ENCODE assay signal across 1 cellular context in the genomic region with DNA sequence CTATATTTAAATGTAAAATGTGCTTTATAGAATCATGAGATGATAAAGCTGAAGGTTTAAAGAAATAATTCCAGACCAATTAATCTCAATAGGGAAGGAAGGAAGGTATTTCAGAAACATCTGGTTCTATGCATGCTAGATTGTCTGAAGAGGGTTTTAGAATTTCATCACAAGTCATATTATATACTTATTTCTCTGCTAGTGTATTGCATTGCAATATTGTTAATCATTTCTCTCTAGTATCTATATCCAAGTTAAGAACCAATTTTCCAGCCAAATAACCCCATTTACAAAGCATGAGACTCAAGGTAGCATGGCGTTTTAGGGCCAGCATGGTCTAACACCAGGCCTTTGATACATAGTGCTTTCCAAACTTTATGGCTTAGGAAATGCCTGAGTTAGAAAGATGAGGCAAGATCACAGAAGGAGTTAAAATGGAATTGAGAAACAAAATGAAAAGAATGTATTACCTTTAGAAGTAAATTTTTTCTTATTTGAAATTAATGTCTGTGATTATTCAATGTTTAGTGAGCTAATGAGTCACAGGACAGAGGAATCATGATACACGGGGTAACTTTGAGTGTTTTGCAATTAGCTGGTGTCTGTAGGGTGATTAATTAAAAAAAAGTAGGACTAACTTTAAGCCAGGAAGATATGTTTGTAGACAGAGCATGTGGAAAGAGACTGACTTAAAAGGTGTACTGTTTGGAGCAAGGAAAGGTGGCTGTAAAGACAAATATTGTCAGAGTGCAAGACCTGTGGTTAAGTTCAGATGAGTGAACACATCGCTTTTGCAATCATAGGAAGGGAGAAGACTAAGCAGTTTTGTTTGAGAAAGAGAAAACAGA.
TF ChIP-seq lines count a peak whose summit lies in the region.

No MANE protein-coding gene starts in this region.

TF ChIP-seq in HepG2, 621 proteins besides CTCF, POLR2A, EP300 and RAD21 (continued from another document and continues in another):
- TF ChIP-seq, protein P1, sequence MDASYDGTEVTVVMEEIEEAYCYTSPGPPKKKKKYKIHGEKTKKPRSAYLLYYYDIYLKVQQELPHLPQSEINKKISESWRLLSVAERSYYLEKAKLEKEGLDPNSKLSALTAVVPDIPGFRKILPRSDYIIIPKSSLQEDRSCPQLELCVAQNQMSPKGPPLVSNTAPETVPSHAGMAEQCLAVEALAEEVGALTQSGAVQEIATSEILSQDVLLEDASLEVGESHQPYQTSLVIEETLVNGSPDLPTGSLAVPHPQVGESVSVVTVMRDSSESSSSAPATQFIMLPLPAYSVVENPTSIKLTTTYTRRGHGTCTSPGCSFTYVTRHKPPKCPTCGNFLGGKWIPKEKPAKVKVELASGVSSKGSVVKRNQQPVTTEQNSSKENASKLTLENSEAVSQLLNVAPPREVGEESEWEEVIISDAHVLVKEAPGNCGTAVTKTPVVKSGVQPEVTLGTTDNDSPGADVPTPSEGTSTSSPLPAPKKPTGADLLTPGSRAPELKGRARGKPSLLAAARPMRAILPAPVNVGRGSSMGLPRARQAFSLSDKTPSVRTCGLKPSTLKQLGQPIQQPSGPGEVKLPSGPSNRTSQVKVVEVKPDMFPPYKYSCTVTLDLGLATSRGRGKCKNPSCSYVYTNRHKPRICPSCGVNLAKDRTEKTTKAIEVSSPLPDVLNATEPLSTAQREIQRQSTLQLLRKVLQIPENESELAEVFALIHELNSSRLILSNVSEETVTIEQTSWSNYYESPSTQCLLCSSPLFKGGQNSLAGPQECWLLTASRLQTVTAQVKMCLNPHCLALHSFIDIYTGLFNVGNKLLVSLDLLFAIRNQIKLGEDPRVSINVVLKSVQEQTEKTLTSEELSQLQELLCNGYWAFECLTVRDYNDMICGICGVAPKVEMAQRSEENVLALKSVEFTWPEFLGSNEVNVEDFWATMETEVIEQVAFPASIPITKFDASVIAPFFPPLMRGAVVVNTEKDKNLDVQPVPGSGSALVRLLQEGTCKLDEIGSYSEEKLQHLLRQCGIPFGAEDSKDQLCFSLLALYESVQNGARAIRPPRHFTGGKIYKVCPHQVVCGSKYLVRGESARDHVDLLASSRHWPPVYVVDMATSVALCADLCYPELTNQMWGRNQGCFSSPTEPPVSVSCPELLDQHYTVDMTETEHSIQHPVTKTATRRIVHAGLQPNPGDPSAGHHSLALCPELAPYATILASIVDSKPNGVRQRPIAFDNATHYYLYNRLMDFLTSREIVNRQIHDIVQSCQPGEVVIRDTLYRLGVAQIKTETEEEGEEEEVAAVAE (CRISPR knock-in tag; IDR thresholded peaks at IDR 0.05; ENCODE audit: borderline replicate concordance), result peak; percentile 80
- TF ChIP-seq ZNF24 (IDR thresholded peaks at IDR 0.05), result peak; percentile 8; the same call in 1 of the 2 replicates
- TF ChIP-seq NAIF1 (CRISPR knock-in tag; IDR thresholded peaks at IDR 0.05; ENCODE audit: borderline replicate concordance), result peak; percentile 41; the same call in 1 of the 2 replicates
- TF ChIP-seq NFIB (CRISPR knock-in tag; IDR thresholded peaks at IDR 0.05; ENCODE audit: borderline replicate concordance), result no peak
- TF ChIP-seq ZBTB42 (CRISPR knock-in tag; IDR thresholded peaks at IDR 0.05), result no peak
- TF ChIP-seq TCF7 (IDR thresholded peaks at IDR 0.05; ENCODE audit: low read depth), result peak; percentile 89
- 0 out of 2 replicates have a peak, but pooled peaks have one; percentile 58 for TF ChIP-seq KDM4B (CRISPR knock-in tag; IDR thresholded peaks at IDR 0.05)
- peak; percentile 66; the same call in 1 of the 2 replicates for TF ChIP-seq ZNF124 (CRISPR knock-in tag; IDR thresholded peaks at IDR 0.05)
- TF ChIP-seq, protein P2, sequence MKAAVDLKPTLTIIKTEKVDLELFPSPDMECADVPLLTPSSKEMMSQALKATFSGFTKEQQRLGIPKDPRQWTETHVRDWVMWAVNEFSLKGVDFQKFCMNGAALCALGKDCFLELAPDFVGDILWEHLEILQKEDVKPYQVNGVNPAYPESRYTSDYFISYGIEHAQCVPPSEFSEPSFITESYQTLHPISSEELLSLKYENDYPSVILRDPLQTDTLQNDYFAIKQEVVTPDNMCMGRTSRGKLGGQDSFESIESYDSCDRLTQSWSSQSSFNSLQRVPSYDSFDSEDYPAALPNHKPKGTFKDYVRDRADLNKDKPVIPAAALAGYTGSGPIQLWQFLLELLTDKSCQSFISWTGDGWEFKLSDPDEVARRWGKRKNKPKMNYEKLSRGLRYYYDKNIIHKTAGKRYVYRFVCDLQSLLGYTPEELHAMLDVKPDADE (CRISPR knock-in tag; IDR thresholded peaks at IDR 0.05), result no peak
- TF ChIP-seq TEAD3 (CRISPR knock-in tag; optimal IDR thresholded peaks at IDR 0.05; ENCODE audit: borderline replicate concordance), result peak; percentile 56
- no peak for TF ChIP-seq NFE2 (CRISPR knock-in tag; IDR thresholded peaks at IDR 0.05)
- TF ChIP-seq, protein P3, sequence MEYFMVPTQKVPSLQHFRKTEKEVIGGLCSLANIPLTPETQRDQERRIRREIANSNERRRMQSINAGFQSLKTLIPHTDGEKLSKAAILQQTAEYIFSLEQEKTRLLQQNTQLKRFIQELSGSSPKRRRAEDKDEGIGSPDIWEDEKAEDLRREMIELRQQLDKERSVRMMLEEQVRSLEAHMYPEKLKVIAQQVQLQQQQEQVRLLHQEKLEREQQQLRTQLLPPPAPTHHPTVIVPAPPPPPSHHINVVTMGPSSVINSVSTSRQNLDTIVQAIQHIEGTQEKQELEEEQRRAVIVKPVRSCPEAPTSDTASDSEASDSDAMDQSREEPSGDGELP (IDR thresholded peaks at IDR 0.05; ENCODE audit: borderline replicate concordance, low read depth), result peak; percentile 38; the same call in 1 of the 2 replicates
- peak; percentile 36; the same call in 1 of the 2 replicates for TF ChIP-seq ZMAT3 (CRISPR knock-in tag; conservative IDR thresholded peaks at IDR 0.05)
- TF ChIP-seq, protein P4, sequence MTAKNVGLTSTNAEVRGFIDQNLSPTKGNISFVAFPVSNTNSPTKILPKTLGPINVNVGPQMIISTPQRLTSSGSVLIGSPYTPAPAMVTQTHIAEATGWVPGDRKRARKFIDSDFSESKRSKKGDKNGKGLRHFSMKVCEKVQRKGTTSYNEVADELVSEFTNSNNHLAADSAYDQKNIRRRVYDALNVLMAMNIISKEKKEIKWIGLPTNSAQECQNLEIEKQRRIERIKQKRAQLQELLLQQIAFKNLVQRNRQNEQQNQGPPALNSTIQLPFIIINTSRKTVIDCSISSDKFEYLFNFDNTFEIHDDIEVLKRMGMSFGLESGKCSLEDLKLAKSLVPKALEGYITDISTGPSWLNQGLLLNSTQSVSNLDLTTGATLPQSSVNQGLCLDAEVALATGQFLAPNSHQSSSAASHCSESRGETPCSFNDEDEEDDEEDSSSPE (CRISPR knock-in tag; IDR thresholded peaks at IDR 0.05), result 0 out of 2 replicates have a peak, but pooled peaks have one; percentile 36
- peak; percentile 97 for TF ChIP-seq FOXA3 (CRISPR knock-in tag; IDR thresholded peaks at IDR 0.05)
- TF ChIP-seq, protein P5, sequence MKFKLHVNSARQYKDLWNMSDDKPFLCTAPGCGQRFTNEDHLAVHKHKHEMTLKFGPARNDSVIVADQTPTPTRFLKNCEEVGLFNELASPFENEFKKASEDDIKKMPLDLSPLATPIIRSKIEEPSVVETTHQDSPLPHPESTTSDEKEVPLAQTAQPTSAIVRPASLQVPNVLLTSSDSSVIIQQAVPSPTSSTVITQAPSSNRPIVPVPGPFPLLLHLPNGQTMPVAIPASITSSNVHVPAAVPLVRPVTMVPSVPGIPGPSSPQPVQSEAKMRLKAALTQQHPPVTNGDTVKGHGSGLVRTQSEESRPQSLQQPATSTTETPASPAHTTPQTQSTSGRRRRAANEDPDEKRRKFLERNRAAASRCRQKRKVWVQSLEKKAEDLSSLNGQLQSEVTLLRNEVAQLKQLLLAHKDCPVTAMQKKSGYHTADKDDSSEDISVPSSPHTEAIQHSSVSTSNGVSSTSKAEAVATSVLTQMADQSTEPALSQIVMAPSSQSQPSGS (CRISPR knock-in tag; IDR thresholded peaks at IDR 0.05), result peak; percentile 87
- TF ChIP-seq THYN1 (CRISPR knock-in tag; IDR thresholded peaks at IDR 0.05; ENCODE audit: borderline replicate concordance, low read depth), result no peak
- TF ChIP-seq ZNF629 (CRISPR knock-in tag; conservative IDR thresholded peaks at IDR 0.05), result no peak
- TF ChIP-seq ZNF510 (CRISPR knock-in tag; IDR thresholded peaks at IDR 0.05; ENCODE audit: low read depth), result no peak
- no peak for TF ChIP-seq RBM39 (IDR thresholded peaks at IDR 0.05; ENCODE audit: low read depth, low read length, poor library complexity, severe bottlenecking)
- no peak for TF ChIP-seq CREB1 (IDR thresholded peaks at IDR 0.05)
- TF ChIP-seq CREB1 (CRISPR knock-in tag; IDR thresholded peaks at IDR 0.05), result peak; percentile 41; the same call in 1 of the 2 replicates
- TF ChIP-seq, protein P6, sequence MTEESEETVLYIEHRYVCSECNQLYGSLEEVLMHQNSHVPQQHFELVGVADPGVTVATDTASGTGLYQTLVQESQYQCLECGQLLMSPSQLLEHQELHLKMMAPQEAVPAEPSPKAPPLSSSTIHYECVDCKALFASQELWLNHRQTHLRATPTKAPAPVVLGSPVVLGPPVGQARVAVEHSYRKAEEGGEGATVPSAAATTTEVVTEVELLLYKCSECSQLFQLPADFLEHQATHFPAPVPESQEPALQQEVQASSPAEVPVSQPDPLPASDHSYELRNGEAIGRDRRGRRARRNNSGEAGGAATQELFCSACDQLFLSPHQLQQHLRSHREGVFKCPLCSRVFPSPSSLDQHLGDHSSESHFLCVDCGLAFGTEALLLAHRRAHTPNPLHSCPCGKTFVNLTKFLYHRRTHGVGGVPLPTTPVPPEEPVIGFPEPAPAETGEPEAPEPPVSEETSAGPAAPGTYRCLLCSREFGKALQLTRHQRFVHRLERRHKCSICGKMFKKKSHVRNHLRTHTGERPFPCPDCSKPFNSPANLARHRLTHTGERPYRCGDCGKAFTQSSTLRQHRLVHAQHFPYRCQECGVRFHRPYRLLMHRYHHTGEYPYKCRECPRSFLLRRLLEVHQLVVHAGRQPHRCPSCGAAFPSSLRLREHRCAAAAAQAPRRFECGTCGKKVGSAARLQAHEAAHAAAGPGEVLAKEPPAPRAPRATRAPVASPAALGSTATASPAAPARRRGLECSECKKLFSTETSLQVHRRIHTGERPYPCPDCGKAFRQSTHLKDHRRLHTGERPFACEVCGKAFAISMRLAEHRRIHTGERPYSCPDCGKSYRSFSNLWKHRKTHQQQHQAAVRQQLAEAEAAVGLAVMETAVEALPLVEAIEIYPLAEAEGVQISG (CRISPR knock-in tag; IDR thresholded peaks at IDR 0.05), result 0 out of 2 replicates have a peak, but pooled peaks have one; percentile 21
- TF ChIP-seq, protein P7, sequence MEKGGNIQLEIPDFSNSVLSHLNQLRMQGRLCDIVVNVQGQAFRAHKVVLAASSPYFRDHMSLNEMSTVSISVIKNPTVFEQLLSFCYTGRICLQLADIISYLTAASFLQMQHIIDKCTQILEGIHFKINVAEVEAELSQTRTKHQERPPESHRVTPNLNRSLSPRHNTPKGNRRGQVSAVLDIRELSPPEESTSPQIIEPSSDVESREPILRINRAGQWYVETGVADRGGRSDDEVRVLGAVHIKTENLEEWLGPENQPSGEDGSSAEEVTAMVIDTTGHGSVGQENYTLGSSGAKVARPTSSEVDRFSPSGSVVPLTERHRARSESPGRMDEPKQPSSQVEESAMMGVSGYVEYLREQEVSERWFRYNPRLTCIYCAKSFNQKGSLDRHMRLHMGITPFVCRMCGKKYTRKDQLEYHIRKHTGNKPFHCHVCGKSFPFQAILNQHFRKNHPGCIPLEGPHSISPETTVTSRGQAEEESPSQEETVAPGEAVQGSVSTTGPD (CRISPR knock-in tag; IDR thresholded peaks at IDR 0.05), result 0 out of 2 replicates have a peak, but pooled peaks have one; percentile 21
- TF ChIP-seq SMAD1 (CRISPR knock-in tag; IDR thresholded peaks at IDR 0.05; ENCODE audit: borderline replicate concordance, low read depth), result no peak
- peak; percentile 67; the same call in 1 of the 2 replicates for TF ChIP-seq ETV5 (CRISPR knock-in tag; IDR thresholded peaks at IDR 0.05; ENCODE audit: borderline replicate concordance)
- TF ChIP-seq, protein P8, sequence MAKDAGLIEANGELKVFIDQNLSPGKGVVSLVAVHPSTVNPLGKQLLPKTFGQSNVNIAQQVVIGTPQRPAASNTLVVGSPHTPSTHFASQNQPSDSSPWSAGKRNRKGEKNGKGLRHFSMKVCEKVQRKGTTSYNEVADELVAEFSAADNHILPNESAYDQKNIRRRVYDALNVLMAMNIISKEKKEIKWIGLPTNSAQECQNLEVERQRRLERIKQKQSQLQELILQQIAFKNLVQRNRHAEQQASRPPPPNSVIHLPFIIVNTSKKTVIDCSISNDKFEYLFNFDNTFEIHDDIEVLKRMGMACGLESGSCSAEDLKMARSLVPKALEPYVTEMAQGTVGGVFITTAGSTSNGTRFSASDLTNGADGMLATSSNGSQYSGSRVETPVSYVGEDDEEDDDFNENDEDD (CRISPR knock-in tag; IDR thresholded peaks at IDR 0.05; ENCODE audit: borderline replicate concordance), result peak; percentile 18; the same call in 1 of the 2 replicates
- TF ChIP-seq CEBPG (CRISPR knock-in tag; IDR thresholded peaks at IDR 0.05), result peak; percentile 93
- TF ChIP-seq, protein P9, sequence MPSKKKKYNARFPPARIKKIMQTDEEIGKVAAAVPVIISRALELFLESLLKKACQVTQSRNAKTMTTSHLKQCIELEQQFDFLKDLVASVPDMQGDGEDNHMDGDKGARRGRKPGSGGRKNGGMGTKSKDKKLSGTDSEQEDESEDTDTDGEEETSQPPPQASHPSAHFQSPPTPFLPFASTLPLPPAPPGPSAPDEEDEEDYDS (CRISPR knock-in tag; IDR thresholded peaks at IDR 0.05), result peak; percentile 38; the same call in 1 of the 2 replicates
- TF ChIP-seq, protein P10, sequence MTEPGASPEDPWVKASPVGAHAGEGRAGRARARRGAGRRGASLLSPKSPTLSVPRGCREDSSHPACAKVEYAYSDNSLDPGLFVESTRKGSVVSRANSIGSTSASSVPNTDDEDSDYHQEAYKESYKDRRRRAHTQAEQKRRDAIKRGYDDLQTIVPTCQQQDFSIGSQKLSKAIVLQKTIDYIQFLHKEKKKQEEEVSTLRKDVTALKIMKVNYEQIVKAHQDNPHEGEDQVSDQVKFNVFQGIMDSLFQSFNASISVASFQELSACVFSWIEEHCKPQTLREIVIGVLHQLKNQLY (CRISPR knock-in tag; IDR thresholded peaks at IDR 0.05), result peak; percentile 85
- TF ChIP-seq ZNF451 (CRISPR knock-in tag; IDR thresholded peaks at IDR 0.05), result no peak
- TF ChIP-seq, protein P11, sequence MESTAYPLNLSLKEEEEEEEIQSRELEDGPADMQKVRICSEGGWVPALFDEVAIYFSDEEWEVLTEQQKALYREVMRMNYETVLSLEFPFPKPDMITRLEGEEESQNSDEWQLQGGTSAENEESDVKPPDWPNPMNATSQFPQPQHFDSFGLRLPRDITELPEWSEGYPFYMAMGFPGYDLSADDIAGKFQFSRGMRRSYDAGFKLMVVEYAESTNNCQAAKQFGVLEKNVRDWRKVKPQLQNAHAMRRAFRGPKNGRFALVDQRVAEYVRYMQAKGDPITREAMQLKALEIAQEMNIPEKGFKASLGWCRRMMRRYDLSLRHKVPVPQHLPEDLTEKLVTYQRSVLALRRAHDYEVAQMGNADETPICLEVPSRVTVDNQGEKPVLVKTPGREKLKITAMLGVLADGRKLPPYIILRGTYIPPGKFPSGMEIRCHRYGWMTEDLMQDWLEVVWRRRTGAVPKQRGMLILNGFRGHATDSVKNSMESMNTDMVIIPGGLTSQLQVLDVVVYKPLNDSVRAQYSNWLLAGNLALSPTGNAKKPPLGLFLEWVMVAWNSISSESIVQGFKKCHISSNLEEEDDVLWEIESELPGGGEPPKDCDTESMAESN (CRISPR knock-in tag; conservative IDR thresholded peaks at IDR 0.05), result peak; percentile 69
- no peak for TF ChIP-seq PHF21A (CRISPR knock-in tag; IDR thresholded peaks at IDR 0.05)
- TF ChIP-seq ASH2L (IDR thresholded peaks at IDR 0.05; ENCODE audit: insufficient read length, low read depth, low read length), result peak; percentile 42
- peak; percentile 63 for TF ChIP-seq HDAC1 (CRISPR knock-in tag; IDR thresholded peaks at IDR 0.05)
- peak; percentile 78 for TF ChIP-seq CREM (IDR thresholded peaks at IDR 0.05)
- no peak for TF ChIP-seq CREM (CRISPR knock-in tag; IDR thresholded peaks at IDR 0.05)
